ENCODE assay signal across 9 cellular contexts in the genomic region with DNA sequence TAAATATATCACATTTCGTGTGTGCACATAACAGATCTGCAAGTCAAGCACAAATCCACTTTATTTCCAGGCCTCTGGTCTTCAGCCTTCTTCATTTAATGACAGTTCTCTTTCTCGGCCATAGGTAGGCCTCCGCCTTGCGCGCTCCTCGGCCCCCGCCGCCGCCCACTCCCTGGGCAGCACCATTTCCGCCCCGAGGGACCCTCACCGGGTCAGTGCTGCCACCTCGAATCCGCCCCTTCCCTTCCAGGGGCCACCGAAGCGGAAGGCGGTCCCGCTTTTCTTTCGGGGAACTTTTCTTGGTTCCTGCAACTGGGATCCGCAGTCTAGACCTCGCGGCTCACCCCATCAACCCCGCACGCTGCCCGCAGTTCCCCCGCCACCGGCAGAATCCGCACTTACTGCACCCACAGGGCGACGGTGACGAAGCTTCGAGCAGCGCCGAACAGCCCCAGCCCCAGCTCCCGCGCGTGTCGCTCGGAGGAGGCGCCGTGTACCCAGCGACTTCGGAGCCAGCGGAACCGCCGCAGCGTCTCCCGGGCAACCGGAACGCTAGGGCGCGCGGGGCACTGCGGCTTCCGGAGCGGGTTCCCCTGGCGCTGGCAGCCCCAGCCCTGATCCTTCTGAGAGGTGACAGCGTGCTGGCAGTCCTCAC. TPM values are rescaled to one million over a fixed set of nuclear protein-coding genes. Genes with fewer than 3 reads are reported as not detected.
DNase-seq lines count a peak whose midpoint lies in the region; ATAC-seq and TF ChIP-seq lines count a peak whose summit lies in the region.
"Had no signal": no experiment of that assay in that cellular context is flagged by ENCODE, and none has a peak within 500 bp of the region (broad histone marks: within the 10 kb centered on the region; RNA-seq: fewer than 3 reads in every experiment).

A gene (minus strand): TSS at position 502 of the 655 bp plus-strand sequence.

- WGBS in heart right ventricle, 2 donors, result 63% methylated on average over 58 of the region's 58 CpGs

- peak within 1 kb of the TSS; percentile 83 for H3K4me3 Mint-ChIP-seq in activated T-helper 17 cell treated with anti-CD3 and anti-CD28 coated beads, Interleukin-2, amount 50 U/mL, for 72 hours

- peak within 1 kb of the TSS; percentile 53 for H3K27ac Mint-ChIP-seq in activated T-helper 17 cell treated with anti-CD3 and anti-CD28 coated beads, Interleukin-2, amount 50 U/mL, for 72 hours

- no peak for TF ChIP-seq CTCF in heart right ventricle (IDR thresholded peaks at IDR 0.05)
- TF ChIP-seq CTCF in upper lobe of right lung (IDR thresholded peaks at IDR 0.05), result no peak

- H3K27me3 ChIP-seq in heart right ventricle (no peaks in the 10 kb centered on the region), upper lobe of right lung (no peaks in the 10 kb centered on the region)

- no peaks in the 10 kb centered on the region for H3K36me3 Mint-ChIP-seq in activated T-helper 17 cell treated with anti-CD3 and anti-CD28 coated beads, Interleukin-2, amount 50 U/mL, for 72 hours (ENCODE audit: low read depth)

- H3K4me1 ChIP-seq in heart right ventricle (peaks cover 0 to 16% (median 5%) of the 10 kb centered on the region in 9 donors), upper lobe of right lung (no peaks in the 10 kb centered on the region)

- peaks cover 0 to 9% (median 4%) of the 10 kb centered on the region in 9 donors for H3K36me3 ChIP-seq in heart right ventricle
- no peaks in the 10 kb centered on the region for H3K36me3 ChIP-seq in upper lobe of right lung

- peaks cover 11% of the 10 kb centered on the region for H3K4me1 Mint-ChIP-seq in activated T-helper 17 cell treated with anti-CD3 and anti-CD28 coated beads, Interleukin-2, amount 50 U/mL, for 72 hours

- H3K9me3 ChIP-seq in heart right ventricle (no peaks in the 10 kb centered on the region), upper lobe of right lung (no peaks in the 10 kb centered on the region)

- H3K27me3 Mint-ChIP-seq in activated T-helper 17 cell treated with anti-CD3 and anti-CD28 coated beads, Interleukin-2, amount 50 U/mL, for 72 hours, result no peaks in the 10 kb centered on the region

- H3K27ac ChIP-seq in heart right ventricle (no peak within 1 kb of the TSS), upper lobe of right lung (no peak within 1 kb of the TSS)

- H3K4me3 ChIP-seq in heart right ventricle (peak within 1 kb of the TSS in 8 of 10 donors; percentile 4 to 49 (median 34)), upper lobe of right lung (peak within 1 kb of the TSS; percentile 38)

- peak; percentile 2 to 12 for DNase-seq in stimulated activated CD4-positive, alpha-beta T cell treated with anti-CD3 and anti-CD28 coated beads, Interleukin-1b, Interleukin-23, amount 100 ng/mL, for 4 hours (ENCODE audit: low read depth in 2 of 2)
- no peak for DNase-seq in stimulated activated CD4-positive, alpha-beta T cell treated with anti-CD3 and anti-CD28 coated beads, Interleukin-1b, Interleukin-23, amount 100 ng/mL, for 48 hours
- DNase-seq in heart right ventricle, result peak in 1 of 2 donors; percentile 38
- peak; percentile 70 for DNase-seq in upper lobe of right lung
- DNase-seq in DMS53 treated with DMSO at 0.1 percent for 48 hours (lab: John Stamatoyannopoulos, UW; ENCODE audit: unreplicated experiment), result no peak

- intact Hi-C loops in heart right ventricle (cut with DNase I) (no loop called here), upper lobe of right lung (cut with DNase I) (no loop called here)

- ATAC-seq in activated T-helper 17 cell treated with anti-CD3 and anti-CD28 coated beads, Interleukin-2, amount 50 U/mL, for 72 hours (replicated peaks), result peak; percentile 77
- ATAC-seq in heart right ventricle, result peak in 7 of 8 donors; percentile 20 to 69 (median 38)
- peak; percentile 83 for ATAC-seq in upper lobe of right lung
- no peak for ATAC-seq in GM18907 (IDR thresholded peaks at IDR 0.05; ENCODE audit: unreplicated experiment)
- ATAC-seq in HG03159 (IDR thresholded peaks at IDR 0.05; ENCODE audit: unreplicated experiment), result no peak
- ATAC-seq: Panc1 had no signal

- no peaks in the 10 kb centered on the region for H3K9me3 Mint-ChIP-seq in activated T-helper 17 cell treated with anti-CD3 and anti-CD28 coated beads, Interleukin-2, amount 50 U/mL, for 72 hours

RNA-seq across cellular contexts. Expression of the gene that starts here (rescaled TPM):
- total RNA-seq in activated T-helper 17 cell treated with anti-CD3 and anti-CD28 coated beads, Interleukin-2, amount 50 U/mL, for 72 hours, result under 1 TPM; 0.35 to 0.50 TPM
- total RNA-seq in heart right ventricle (under 1 TPM in 8 of 10 donors, not detected in 2; 0.24 to 0.87 (median 0.51) TPM), upper lobe of right lung (2.1 TPM)
- polyA plus RNA-seq in heart right ventricle, result under 1 TPM in 1 of 2 donors, not detected in 1; 0.29 TPM

Comparison
In these comparisons a context has a peak if more than half of its experiments do, and no peak if none do; other contexts are left out.
1. DNase-seq: peak in stimulated activated CD4-positive, alpha-beta T cell treated with anti-CD3 and anti-CD28 coated beads, Interleukin-1b, Interleukin-23, amount 100 ng/mL, for 4 hours (2 of 2) and upper lobe of right lung (single experiment); none in stimulated activated CD4-positive, alpha-beta T cell treated with anti-CD3 and anti-CD28 coated beads, Interleukin-1b, Interleukin-23, amount 100 ng/mL, for 48 hours (single experiment) and DMS53 treated with DMSO at 0.1 percent for 48 hours (single experiment).
2. Peak in ATAC-seq in activated T-helper 17 cell treated with anti-CD3 and anti-CD28 coated beads, Interleukin-2, amount 50 U/mL, for 72 hours; RNA of the gene not detected or under 1 TPM.
3. Peak in ATAC-seq and H3K4me3 ChIP-seq in heart right ventricle; RNA of the gene not detected or under 1 TPM.